18 cellular contexts compared by ENCODE assay signal in the genomic region with DNA sequence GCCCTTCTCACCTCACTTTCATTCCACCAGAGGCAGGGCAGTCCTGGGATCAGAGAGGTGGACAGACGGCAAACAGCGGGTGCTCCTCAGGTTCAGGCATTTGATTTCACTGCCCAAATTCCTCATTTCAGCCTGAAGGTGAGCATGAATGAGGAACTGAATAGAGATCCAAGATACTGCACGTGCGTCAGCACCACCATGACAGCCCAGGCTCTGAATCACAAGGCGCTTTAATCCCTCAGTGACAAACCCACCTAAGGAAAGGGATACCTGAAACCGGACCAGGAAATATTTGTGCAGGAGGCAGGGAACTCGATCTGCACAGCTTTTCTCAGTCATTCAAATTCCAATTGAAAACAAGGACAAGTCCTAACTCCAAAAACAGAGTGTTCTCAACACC.
"Had no signal": no experiment of that assay in that cellular context is flagged by ENCODE, and none has a peak within 500 bp of the region (broad histone marks: within the 10 kb centered on the region; RNA-seq: fewer than 3 reads in every experiment).

No MANE protein-coding gene starts in this region.

- ATAC-seq: foreskin keratinocyte; left colon; naive thymus-derived CD4-positive, alpha-beta T cell; stimulated activated naive B cell treated with anti-CD40 and anti-IgM and Interleukin-4, amounts not matched to agents 10 μg/mL and 1 μg/mL and 100 μg/mL, for 72 hours had no signal

- DNase-seq: colonic mucosa; dermis blood vessel endothelial cell; erythroblast; foreskin keratinocyte; head of caudate nucleus; left colon; mesendoderm; naive thymus-derived CD4-positive, alpha-beta T cell; sigmoid colon; stimulated activated CD4-positive, alpha-beta T cell treated with anti-CD3 and anti-CD28 coated beads, Interleukin-2, amount 100 ng/mL, for 24 hours; stimulated activated CD4-positive, alpha-beta T cell treated with anti-CD3 and anti-CD28 coated beads, Interleukin-4, amount 100 ng/mL, for 4 hours; stimulated activated naive B cell treated with anti-CD40 and anti-IgM and Interleukin-4, amounts not matched to agents 10 μg/mL and 1 μg/mL and 100 μg/mL, for 72 hours; stomach; transverse colon had no signal

- H3K9me3 Mint-ChIP-seq: naive thymus-derived CD4-positive, alpha-beta T cell; stimulated activated naive B cell treated with anti-CD40 and anti-IgM and Interleukin-4, amounts not matched to agents 10 μg/mL and 1 μg/mL and 100 μg/mL, for 72 hours had no signal

- H3K4me3 ChIP-seq: colonic mucosa, hepatocyte, sigmoid colon, skin epidermis, stomach, thoracic aorta, transverse colon had no signal

- H3K27me3 ChIP-seq: colonic mucosa, foreskin keratinocyte, hepatocyte, neutrophil, sigmoid colon, stomach, transverse colon had no signal

- H3K4me1 Mint-ChIP-seq: naive thymus-derived CD4-positive, alpha-beta T cell; stimulated activated naive B cell treated with anti-CD40 and anti-IgM and Interleukin-4, amounts not matched to agents 10 μg/mL and 1 μg/mL and 100 μg/mL, for 72 hours had no signal

- H3K36me3 ChIP-seq: colonic mucosa, neutrophil, sigmoid colon, stomach, thoracic aorta, transverse colon had no signal

- H3K36me3 Mint-ChIP-seq: naive thymus-derived CD4-positive, alpha-beta T cell; stimulated activated naive B cell treated with anti-CD40 and anti-IgM and Interleukin-4, amounts not matched to agents 10 μg/mL and 1 μg/mL and 100 μg/mL, for 72 hours had no signal

- H3K27ac Mint-ChIP-seq: naive thymus-derived CD4-positive, alpha-beta T cell; stimulated activated naive B cell treated with anti-CD40 and anti-IgM and Interleukin-4, amounts not matched to agents 10 μg/mL and 1 μg/mL and 100 μg/mL, for 72 hours had no signal

- H3K4me3 Mint-ChIP-seq: naive thymus-derived CD4-positive, alpha-beta T cell; stimulated activated naive B cell treated with anti-CD40 and anti-IgM and Interleukin-4, amounts not matched to agents 10 μg/mL and 1 μg/mL and 100 μg/mL, for 72 hours had no signal
